Comparison of ENCODE assay signal across 1 cellular context in the genomic region with DNA sequence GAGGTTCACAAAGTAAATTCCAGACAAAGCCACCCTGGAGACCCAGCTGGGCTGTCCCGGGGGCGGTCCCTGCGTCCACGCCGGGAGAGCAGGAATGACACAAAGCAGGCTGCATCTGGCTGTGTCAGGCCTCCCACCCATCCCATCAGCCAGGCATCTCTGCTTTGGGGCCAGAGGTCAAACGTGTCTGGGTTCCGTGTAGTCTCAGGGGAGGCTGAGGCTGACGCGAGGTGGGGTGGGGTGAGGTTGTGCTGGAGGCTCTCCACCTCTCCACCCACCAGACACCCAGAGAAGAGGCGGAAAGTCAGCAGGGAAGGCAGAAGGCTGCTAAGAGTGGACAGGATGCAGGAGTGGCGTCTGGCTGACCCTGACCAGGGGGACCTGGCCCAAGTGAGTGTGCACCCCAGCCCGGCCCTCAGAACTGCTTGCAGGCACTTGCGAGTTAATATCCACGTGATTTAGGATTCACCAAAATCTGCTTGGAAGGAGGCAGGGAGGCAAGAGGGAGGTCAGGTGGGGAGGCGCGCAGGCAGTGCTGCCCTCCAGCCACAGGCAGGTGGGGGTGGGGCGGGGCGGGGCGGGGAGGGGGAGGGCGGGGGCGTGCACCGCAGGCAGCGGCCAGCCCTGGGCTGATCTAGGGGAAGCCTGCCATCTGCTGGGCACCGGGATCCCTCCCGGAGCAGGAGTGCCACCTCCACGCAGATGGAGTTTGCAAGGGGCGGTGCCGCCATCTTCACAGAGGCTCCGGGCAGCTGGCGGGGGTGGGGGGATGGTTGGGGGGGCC.
TF ChIP-seq lines count a peak whose summit lies in the region.

No MANE protein-coding gene starts in this region.

TF ChIP-seq in K562, 482 proteins besides CTCF, POLR2A, EP300 and RAD21 (continued from another document):
- TF ChIP-seq, protein P1, sequence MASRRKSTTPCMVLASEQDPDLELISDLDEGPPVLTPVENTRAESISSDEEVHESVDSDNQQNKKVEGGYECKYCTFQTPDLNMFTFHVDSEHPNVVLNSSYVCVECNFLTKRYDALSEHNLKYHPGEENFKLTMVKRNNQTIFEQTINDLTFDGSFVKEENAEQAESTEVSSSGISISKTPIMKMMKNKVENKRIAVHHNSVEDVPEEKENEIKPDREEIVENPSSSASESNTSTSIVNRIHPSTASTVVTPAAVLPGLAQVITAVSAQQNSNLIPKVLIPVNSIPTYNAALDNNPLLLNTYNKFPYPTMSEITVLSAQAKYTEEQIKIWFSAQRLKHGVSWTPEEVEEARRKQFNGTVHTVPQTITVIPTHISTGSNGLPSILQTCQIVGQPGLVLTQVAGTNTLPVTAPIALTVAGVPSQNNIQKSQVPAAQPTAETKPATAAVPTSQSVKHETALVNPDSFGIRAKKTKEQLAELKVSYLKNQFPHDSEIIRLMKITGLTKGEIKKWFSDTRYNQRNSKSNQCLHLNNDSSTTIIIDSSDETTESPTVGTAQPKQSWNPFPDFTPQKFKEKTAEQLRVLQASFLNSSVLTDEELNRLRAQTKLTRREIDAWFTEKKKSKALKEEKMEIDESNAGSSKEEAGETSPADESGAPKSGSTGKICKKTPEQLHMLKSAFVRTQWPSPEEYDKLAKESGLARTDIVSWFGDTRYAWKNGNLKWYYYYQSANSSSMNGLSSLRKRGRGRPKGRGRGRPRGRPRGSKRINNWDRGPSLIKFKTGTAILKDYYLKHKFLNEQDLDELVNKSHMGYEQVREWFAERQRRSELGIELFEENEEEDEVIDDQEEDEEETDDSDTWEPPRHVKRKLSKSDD (conservative IDR thresholded peaks at IDR 0.05; ENCODE audit: low read length) = no peak
- TF ChIP-seq, protein P2, sequence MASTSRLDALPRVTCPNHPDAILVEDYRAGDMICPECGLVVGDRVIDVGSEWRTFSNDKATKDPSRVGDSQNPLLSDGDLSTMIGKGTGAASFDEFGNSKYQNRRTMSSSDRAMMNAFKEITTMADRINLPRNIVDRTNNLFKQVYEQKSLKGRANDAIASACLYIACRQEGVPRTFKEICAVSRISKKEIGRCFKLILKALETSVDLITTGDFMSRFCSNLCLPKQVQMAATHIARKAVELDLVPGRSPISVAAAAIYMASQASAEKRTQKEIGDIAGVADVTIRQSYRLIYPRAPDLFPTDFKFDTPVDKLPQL (IDR thresholded peaks at IDR 0.05; ENCODE audit: extremely low read depth, insufficient read length) = no peak
- TF ChIP-seq ZBTB8A (IDR thresholded peaks at IDR 0.05; ENCODE audit: partially characterized antibody) = no peak
- no peak for TF ChIP-seq ZNF282 (CRISPR knock-in tag; IDR thresholded peaks at IDR 0.05)
- no peak for TF ChIP-seq ZNF124 (CRISPR knock-in tag; IDR thresholded peaks at IDR 0.05)
- no peak for TF ChIP-seq ZNF197 (CRISPR knock-in tag; IDR thresholded peaks at IDR 0.05; ENCODE audit: low read depth)
- TF ChIP-seq, protein P3, sequence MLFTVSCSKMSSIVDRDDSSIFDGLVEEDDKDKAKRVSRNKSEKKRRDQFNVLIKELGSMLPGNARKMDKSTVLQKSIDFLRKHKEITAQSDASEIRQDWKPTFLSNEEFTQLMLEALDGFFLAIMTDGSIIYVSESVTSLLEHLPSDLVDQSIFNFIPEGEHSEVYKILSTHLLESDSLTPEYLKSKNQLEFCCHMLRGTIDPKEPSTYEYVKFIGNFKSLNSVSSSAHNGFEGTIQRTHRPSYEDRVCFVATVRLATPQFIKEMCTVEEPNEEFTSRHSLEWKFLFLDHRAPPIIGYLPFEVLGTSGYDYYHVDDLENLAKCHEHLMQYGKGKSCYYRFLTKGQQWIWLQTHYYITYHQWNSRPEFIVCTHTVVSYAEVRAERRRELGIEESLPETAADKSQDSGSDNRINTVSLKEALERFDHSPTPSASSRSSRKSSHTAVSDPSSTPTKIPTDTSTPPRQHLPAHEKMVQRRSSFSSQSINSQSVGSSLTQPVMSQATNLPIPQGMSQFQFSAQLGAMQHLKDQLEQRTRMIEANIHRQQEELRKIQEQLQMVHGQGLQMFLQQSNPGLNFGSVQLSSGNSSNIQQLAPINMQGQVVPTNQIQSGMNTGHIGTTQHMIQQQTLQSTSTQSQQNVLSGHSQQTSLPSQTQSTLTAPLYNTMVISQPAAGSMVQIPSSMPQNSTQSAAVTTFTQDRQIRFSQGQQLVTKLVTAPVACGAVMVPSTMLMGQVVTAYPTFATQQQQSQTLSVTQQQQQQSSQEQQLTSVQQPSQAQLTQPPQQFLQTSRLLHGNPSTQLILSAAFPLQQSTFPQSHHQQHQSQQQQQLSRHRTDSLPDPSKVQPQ (CRISPR knock-in tag; IDR thresholded peaks at IDR 0.05; ENCODE audit: borderline replicate concordance) = no peak
- peak in 1 of 2 experiments; percentile 48; a peak in 2 of 4 replicates for TF ChIP-seq RCOR1 (IDR thresholded peaks at IDR 0.05; ENCODE audit: borderline replicate concordance in 1 of 2, low read depth in 2 of 2, low read length in 2 of 2)
- TF ChIP-seq, protein P4, sequence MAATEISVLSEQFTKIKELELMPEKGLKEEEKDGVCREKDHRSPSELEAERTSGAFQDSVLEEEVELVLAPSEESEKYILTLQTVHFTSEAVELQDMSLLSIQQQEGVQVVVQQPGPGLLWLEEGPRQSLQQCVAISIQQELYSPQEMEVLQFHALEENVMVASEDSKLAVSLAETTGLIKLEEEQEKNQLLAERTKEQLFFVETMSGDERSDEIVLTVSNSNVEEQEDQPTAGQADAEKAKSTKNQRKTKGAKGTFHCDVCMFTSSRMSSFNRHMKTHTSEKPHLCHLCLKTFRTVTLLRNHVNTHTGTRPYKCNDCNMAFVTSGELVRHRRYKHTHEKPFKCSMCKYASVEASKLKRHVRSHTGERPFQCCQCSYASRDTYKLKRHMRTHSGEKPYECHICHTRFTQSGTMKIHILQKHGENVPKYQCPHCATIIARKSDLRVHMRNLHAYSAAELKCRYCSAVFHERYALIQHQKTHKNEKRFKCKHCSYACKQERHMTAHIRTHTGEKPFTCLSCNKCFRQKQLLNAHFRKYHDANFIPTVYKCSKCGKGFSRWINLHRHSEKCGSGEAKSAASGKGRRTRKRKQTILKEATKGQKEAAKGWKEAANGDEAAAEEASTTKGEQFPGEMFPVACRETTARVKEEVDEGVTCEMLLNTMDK (IDR thresholded peaks at IDR 0.05; ENCODE audit: borderline replicate concordance, insufficient read depth, low read depth, low read length, poor library complexity, severe bottlenecking) = peak; percentile 12
- TF ChIP-seq, protein P5, sequence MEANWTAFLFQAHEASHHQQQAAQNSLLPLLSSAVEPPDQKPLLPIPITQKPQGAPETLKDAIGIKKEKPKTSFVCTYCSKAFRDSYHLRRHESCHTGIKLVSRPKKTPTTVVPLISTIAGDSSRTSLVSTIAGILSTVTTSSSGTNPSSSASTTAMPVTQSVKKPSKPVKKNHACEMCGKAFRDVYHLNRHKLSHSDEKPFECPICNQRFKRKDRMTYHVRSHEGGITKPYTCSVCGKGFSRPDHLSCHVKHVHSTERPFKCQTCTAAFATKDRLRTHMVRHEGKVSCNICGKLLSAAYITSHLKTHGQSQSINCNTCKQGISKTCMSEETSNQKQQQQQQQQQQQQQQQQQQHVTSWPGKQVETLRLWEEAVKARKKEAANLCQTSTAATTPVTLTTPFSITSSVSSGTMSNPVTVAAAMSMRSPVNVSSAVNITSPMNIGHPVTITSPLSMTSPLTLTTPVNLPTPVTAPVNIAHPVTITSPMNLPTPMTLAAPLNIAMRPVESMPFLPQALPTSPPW (CRISPR knock-in tag; IDR thresholded peaks at IDR 0.05) = peak; percentile 93
- no peak for TF ChIP-seq ZNF224 (CRISPR knock-in tag; IDR thresholded peaks at IDR 0.05)
- no peak for TF ChIP-seq ADNP (tag; IDR thresholded peaks at IDR 0.05)
- 0 out of 2 replicates have a peak, but pooled peaks have one; percentile 37 for TF ChIP-seq SMC3 (conservative IDR thresholded peaks at IDR 0.05; ENCODE audit: insufficient read depth, low read depth, low read length)
- no peak for TF ChIP-seq HDAC8 (tag; IDR thresholded peaks at IDR 0.05)
- no peak for TF ChIP-seq KAT7 (CRISPR knock-in tag; IDR thresholded peaks at IDR 0.05; ENCODE audit: borderline replicate concordance)
- TF ChIP-seq ZFP30 (CRISPR knock-in tag; IDR thresholded peaks at IDR 0.05; ENCODE audit: borderline replicate concordance) = no peak
- TF ChIP-seq TEAD1 (CRISPR knock-in tag; IDR thresholded peaks at IDR 0.05) = no peak
- no peak for TF ChIP-seq ZNF436 (CRISPR knock-in tag; IDR thresholded peaks at IDR 0.05)
